In the genomic region with DNA sequence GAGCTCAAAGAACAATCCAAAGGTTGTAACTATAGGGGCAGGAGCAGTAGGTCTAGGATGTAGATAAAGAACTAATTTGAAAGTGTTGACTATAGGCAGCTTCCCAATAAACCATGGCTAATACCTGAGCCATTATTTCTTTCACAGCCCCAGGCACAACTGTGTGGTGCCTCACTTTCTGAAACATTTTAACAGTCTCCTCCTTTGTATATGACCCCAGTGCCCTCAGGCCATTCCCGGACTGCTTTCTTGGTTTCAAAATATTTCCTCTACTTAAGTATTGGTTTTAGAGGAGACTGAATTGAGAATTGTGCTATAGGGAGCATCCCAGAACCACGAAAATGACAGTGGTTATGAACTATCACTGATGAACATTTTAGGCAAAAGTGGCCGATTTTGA, we compare ENCODE assay signal across 21 cellular contexts.
DNase-seq lines count a peak whose midpoint lies in the region; ATAC-seq and TF ChIP-seq lines count a peak whose summit lies in the region.
"Had no signal": no experiment of that assay in that cellular context is flagged by ENCODE, and none has a peak within 500 bp of the region (broad histone marks: within the 10 kb centered on the region; RNA-seq: fewer than 3 reads in every experiment).

No MANE protein-coding gene starts in this region.

- H3K36me3 ChIP-seq in esophagus squamous epithelium: no peaks in the 10 kb centered on the region
- H3K36me3 ChIP-seq: BLaER1 had no signal

- H3K9me3 Mint-ChIP-seq in neural crest cell (no peaks in the 10 kb centered on the region), endothelial cell (ENCODE audit: unreplicated experiment) (no peaks in the 10 kb centered on the region)
- peaks cover 0 to 4% of the 10 kb centered on the region in 2 donors for H3K9me3 Mint-ChIP-seq in effector memory CD8-positive, alpha-beta T cell
- H3K9me3 Mint-ChIP-seq: GM23338, HFFc6 had no signal

- H3K4me1 ChIP-seq in esophagus squamous epithelium: no peaks in the 10 kb centered on the region
- H3K4me1 ChIP-seq: BLaER1 had no signal

- H3K4me3 Mint-ChIP-seq in neural crest cell: no peak overlapping the region
- no peak overlapping the region for H3K4me3 Mint-ChIP-seq in effector memory CD8-positive, alpha-beta T cell
- no peak overlapping the region for H3K4me3 Mint-ChIP-seq in endothelial cell (ENCODE audit: unreplicated experiment)
- H3K4me3 Mint-ChIP-seq: B cell; CD4-positive, CD25-positive, alpha-beta regulatory T cell; CD8-positive, alpha-beta T cell; GM23338; H9; HFFc6 had no signal

- intact Hi-C loops in esophagus squamous epithelium (cut with DNase I): no loop called here

- H3K4me3 ChIP-seq in esophagus squamous epithelium: no peak overlapping the region
- H3K4me3 ChIP-seq: BLaER1, GM12878, GM23338 had no signal

- no peak for TF ChIP-seq POLR2A in esophagus squamous epithelium (IDR thresholded peaks at IDR 0.05)

- 60 to 75% methylated on average over 2 to 3 of the region's 3 CpGs for WGBS in esophagus squamous epithelium, 2 donors

- H3K9me3 ChIP-seq in esophagus squamous epithelium: no peaks in the 10 kb centered on the region
- H3K9me3 ChIP-seq: BLaER1 had no signal

- no peaks in the 10 kb centered on the region for H3K27me3 ChIP-seq in esophagus squamous epithelium
- H3K27me3 ChIP-seq: BLaER1 had no signal

- H3K4me1 Mint-ChIP-seq in neural crest cell: peaks cover 12% of the 10 kb centered on the region
- H3K4me1 Mint-ChIP-seq in effector memory CD8-positive, alpha-beta T cell (ENCODE audit: low read depth in 2 of 2): no peaks in the 10 kb centered on the region
- H3K4me1 Mint-ChIP-seq in endothelial cell (ENCODE audit: unreplicated experiment): no peaks in the 10 kb centered on the region
- H3K4me1 Mint-ChIP-seq: B cell; CD4-positive, CD25-positive, alpha-beta regulatory T cell had no signal

- H3K27ac Mint-ChIP-seq in neural crest cell (ENCODE audit: unreplicated experiment) (no peak overlapping the region), endothelial cell (ENCODE audit: unreplicated experiment) (no peak overlapping the region)
- H3K27ac Mint-ChIP-seq in effector memory CD8-positive, alpha-beta T cell: no peak overlapping the region
- H3K27ac Mint-ChIP-seq: B cell; CD4-positive, CD25-positive, alpha-beta regulatory T cell; CD8-positive, alpha-beta T cell; GM23338; HFFc6 had no signal

- H3K27ac ChIP-seq in esophagus squamous epithelium: no peak overlapping the region
- H3K27ac ChIP-seq: BLaER1, C4-2B had no signal

- TF ChIP-seq CTCF in neural crest cell (conservative IDR thresholded peaks at IDR 0.05): no peak
- TF ChIP-seq CTCF in esophagus squamous epithelium (IDR thresholded peaks at IDR 0.05): no peak
- no peak for TF ChIP-seq CTCF in endothelial cell (IDR thresholded peaks at IDR 0.05; ENCODE audit: unreplicated experiment)

- peak; percentile 0 for DNase-seq in EH (ENCODE audit: low read depth)
- peak; percentile 66 for DNase-seq in M059J (ENCODE audit: low read depth)
- peak; percentile 38 for DNase-seq in foreskin melanocyte
- DNase-seq in neural crest cell (ENCODE audit: low read depth, low spot score): peak; percentile 6
- DNase-seq in effector memory CD8-positive, alpha-beta T cell: no peak
- DNase-seq in esophagus squamous epithelium (lab: John Stamatoyannopoulos, UW): no peak
- no peak for DNase-seq in endothelial cell (ENCODE audit: low spot score)
- DNase-seq: Calu3; CD4-positive, CD25-positive, alpha-beta regulatory T cell; CD8-positive, alpha-beta T cell; DMS53; DMS79 treated with DMSO at 0.1 percent for 48 hours; GDM1; H9; HFFc6 had no signal

- ATAC-seq in esophagus mucosa: no peak
- ATAC-seq in effector memory CD8-positive, alpha-beta T cell (replicated peaks): no peak
- ATAC-seq: CD8-positive, alpha-beta T cell; GM12878; GM23338 had no signal

- no peaks in the 10 kb centered on the region for H3K36me3 Mint-ChIP-seq in neural crest cell (ENCODE audit: low read depth)
- H3K36me3 Mint-ChIP-seq in effector memory CD8-positive, alpha-beta T cell (ENCODE audit: insufficient read depth): no peaks in the 10 kb centered on the region
- no peaks in the 10 kb centered on the region for H3K36me3 Mint-ChIP-seq in endothelial cell (ENCODE audit: low read depth, unreplicated experiment)
- H3K36me3 Mint-ChIP-seq: CD4-positive, CD25-positive, alpha-beta regulatory T cell; CD8-positive, alpha-beta T cell had no signal

- H3K27me3 Mint-ChIP-seq in neural crest cell (ENCODE audit: low read depth) (no peaks in the 10 kb centered on the region), endothelial cell (ENCODE audit: unreplicated experiment) (no peaks in the 10 kb centered on the region)
- no peaks in the 10 kb centered on the region for H3K27me3 Mint-ChIP-seq in effector memory CD8-positive, alpha-beta T cell
- H3K27me3 Mint-ChIP-seq: B cell; CD4-positive, CD25-positive, alpha-beta regulatory T cell had no signal

Comparison
In these comparisons a context has a peak if more than half of its experiments do, and no peak if none do; other contexts are left out.
1. DNase-seq: peak in EH (single experiment), M059J (single experiment), foreskin melanocyte (single experiment) and neural crest cell (single experiment); none in effector memory CD8-positive, alpha-beta T cell (0 of 3), esophagus squamous epithelium (single experiment) and endothelial cell (single experiment).